Comparison of ENCODE assay signal across 1 cellular context in the genomic region with DNA sequence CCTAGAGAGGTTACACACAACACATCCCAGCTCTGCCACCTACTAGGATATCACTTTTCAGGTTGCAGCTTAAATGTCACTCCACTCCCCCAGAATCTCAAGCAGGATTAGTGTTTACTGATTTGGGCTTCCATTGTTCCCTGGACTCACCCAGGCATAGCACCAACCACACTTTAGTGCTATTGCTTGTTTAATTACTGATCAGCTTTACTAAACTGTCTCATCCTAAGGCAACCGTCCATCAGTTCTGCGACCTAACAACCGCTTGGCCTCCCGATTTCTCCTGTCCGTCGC.
TF ChIP-seq lines count a peak whose summit lies in the region.

No MANE protein-coding gene starts in this region.

TF ChIP-seq in K562, 482 proteins besides CTCF, POLR2A, EP300 and RAD21:
- no peak for TF ChIP-seq ZSCAN32 (CRISPR knock-in tag; IDR thresholded peaks at IDR 0.05)
- TF ChIP-seq, protein P1, sequence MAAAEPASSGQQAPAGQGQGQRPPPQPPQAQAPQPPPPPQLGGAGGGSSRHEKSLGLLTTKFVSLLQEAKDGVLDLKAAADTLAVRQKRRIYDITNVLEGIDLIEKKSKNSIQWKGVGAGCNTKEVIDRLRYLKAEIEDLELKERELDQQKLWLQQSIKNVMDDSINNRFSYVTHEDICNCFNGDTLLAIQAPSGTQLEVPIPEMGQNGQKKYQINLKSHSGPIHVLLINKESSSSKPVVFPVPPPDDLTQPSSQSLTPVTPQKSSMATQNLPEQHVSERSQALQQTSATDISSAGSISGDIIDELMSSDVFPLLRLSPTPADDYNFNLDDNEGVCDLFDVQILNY (CRISPR knock-in tag; IDR thresholded peaks at IDR 0.05) = no peak
- no peak for TF ChIP-seq ZBTB7A (IDR thresholded peaks at IDR 0.05; ENCODE audit: borderline replicate concordance, control insufficient read depth, low read depth, low read length)
- no peak for TF ChIP-seq ZNF408 (CRISPR knock-in tag; IDR thresholded peaks at IDR 0.05; ENCODE audit: low read depth)
- no peak for TF ChIP-seq TCF3 (CRISPR knock-in tag; IDR thresholded peaks at IDR 0.05)
- no peak for TF ChIP-seq MXI1 (IDR thresholded peaks at IDR 0.05; ENCODE audit: low read depth, low read length)
- TF ChIP-seq NFRKB (IDR thresholded peaks at IDR 0.05; ENCODE audit: low read depth) = no peak
- TF ChIP-seq, protein P2, sequence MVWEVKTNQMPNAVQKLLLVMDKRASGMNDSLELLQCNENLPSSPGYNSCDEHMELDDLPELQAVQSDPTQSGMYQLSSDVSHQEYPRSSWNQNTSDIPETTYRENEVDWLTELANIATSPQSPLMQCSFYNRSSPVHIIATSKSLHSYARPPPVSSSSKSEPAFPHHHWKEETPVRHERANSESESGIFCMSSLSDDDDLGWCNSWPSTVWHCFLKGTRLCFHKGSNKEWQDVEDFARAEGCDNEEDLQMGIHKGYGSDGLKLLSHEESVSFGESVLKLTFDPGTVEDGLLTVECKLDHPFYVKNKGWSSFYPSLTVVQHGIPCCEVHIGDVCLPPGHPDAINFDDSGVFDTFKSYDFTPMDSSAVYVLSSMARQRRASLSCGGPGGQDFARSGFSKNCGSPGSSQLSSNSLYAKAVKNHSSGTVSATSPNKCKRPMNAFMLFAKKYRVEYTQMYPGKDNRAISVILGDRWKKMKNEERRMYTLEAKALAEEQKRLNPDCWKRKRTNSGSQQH (CRISPR knock-in tag; IDR thresholded peaks at IDR 0.05) = no peak
- no peak for TF ChIP-seq ZNF263 (CRISPR knock-in tag; IDR thresholded peaks at IDR 0.05; ENCODE audit: borderline replicate concordance)
- TF ChIP-seq, protein P3, sequence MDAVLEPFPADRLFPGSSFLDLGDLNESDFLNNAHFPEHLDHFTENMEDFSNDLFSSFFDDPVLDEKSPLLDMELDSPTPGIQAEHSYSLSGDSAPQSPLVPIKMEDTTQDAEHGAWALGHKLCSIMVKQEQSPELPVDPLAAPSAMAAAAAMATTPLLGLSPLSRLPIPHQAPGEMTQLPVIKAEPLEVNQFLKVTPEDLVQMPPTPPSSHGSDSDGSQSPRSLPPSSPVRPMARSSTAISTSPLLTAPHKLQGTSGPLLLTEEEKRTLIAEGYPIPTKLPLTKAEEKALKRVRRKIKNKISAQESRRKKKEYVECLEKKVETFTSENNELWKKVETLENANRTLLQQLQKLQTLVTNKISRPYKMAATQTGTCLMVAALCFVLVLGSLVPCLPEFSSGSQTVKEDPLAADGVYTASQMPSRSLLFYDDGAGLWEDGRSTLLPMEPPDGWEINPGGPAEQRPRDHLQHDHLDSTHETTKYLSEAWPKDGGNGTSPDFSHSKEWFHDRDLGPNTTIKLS (IDR thresholded peaks at IDR 0.05; ENCODE audit: borderline replicate concordance, low read depth) = no peak
- TF ChIP-seq SMARCC2 (IDR thresholded peaks at IDR 0.05; ENCODE audit: low read depth) = no peak
- TF ChIP-seq, protein P4, sequence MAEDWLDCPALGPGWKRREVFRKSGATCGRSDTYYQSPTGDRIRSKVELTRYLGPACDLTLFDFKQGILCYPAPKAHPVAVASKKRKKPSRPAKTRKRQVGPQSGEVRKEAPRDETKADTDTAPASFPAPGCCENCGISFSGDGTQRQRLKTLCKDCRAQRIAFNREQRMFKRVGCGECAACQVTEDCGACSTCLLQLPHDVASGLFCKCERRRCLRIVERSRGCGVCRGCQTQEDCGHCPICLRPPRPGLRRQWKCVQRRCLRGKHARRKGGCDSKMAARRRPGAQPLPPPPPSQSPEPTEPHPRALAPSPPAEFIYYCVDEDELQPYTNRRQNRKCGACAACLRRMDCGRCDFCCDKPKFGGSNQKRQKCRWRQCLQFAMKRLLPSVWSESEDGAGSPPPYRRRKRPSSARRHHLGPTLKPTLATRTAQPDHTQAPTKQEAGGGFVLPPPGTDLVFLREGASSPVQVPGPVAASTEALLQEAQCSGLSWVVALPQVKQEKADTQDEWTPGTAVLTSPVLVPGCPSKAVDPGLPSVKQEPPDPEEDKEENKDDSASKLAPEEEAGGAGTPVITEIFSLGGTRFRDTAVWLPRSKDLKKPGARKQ (CRISPR knock-in tag; IDR thresholded peaks at IDR 0.05) = no peak
- TF ChIP-seq MAZ (CRISPR knock-in tag; conservative IDR thresholded peaks at IDR 0.05 in 1 of 2, IDR thresholded peaks at IDR 0.05 in 1 of 2) = no peak
- no peak for TF ChIP-seq MECOM (CRISPR knock-in tag; IDR thresholded peaks at IDR 0.05)
- no peak for TF ChIP-seq OTX1 (CRISPR knock-in tag; IDR thresholded peaks at IDR 0.05)
- TF ChIP-seq, protein P5, sequence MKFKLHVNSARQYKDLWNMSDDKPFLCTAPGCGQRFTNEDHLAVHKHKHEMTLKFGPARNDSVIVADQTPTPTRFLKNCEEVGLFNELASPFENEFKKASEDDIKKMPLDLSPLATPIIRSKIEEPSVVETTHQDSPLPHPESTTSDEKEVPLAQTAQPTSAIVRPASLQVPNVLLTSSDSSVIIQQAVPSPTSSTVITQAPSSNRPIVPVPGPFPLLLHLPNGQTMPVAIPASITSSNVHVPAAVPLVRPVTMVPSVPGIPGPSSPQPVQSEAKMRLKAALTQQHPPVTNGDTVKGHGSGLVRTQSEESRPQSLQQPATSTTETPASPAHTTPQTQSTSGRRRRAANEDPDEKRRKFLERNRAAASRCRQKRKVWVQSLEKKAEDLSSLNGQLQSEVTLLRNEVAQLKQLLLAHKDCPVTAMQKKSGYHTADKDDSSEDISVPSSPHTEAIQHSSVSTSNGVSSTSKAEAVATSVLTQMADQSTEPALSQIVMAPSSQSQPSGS (CRISPR knock-in tag; IDR thresholded peaks at IDR 0.05) = no peak
- TF ChIP-seq KDM5B (IDR thresholded peaks at IDR 0.05; ENCODE audit: insufficient replicate concordance, low read depth, low read length) = no peak
- no peak for TF ChIP-seq NFYB (IDR thresholded peaks at IDR 0.05; ENCODE audit: extremely low read depth, insufficient read length)
TF ChIP-seq in K562: peak in this region for 0.
